Comparison of ENCODE assay signal across 11 cellular contexts in genomic region chr15:51366911-51367310, GRCh38. TPM values are rescaled to one million over a fixed set of nuclear protein-coding genes. Genes with fewer than 3 reads are reported as not detected.
A peak's percentile ranks its signal among the peaks of the same experiment; 100 is the strongest.
DNase-seq lines count a peak whose midpoint lies in the region; ATAC-seq and TF ChIP-seq lines count a peak whose summit lies in the region.
"Had no signal": no experiment of that assay in that cellular context is flagged by ENCODE, and none has a peak within 500 bp of the region (broad histone marks: within the 10 kb centered on the region; RNA-seq: fewer than 3 reads in every experiment).

No MANE protein-coding gene starts in this region.

- H3K36me3 ChIP-seq in right atrium auricular region (no peaks in the 10 kb centered on the region), hepatocyte (replicated peaks; ENCODE audit: insufficient read depth, low read depth) (no peaks in the 10 kb centered on the region), A673 (ENCODE audit: insufficient read depth, low read length, poor library complexity, severe bottlenecking) (no peaks in the 10 kb centered on the region)
- H3K36me3 ChIP-seq: BLaER1 had no signal

- POLR2A ChIA-PET in A673 (lab: Charles Lee; ENCODE audit: low non-redundant PET), result no interaction called here

- WGBS in hepatocyte (ENCODE audit: low lambda C conversion rate, missing lambda C conversion rate), result 76% methylated on average over 3 of the region's 3 CpGs

- CTCF ChIA-PET in A673 (lab: Charles Lee), result no interaction called here

- no peaks in the 10 kb centered on the region for H3K9me3 ChIP-seq in right atrium auricular region
- H3K9me3 ChIP-seq in hepatocyte (ENCODE audit: low read depth), result no peaks in the 10 kb centered on the region
- H3K9me3 ChIP-seq in A673 (ENCODE audit: low read depth, low read length, poor library complexity, severe bottlenecking), result no peaks in the 10 kb centered on the region
- H3K9me3 ChIP-seq: BLaER1 had no signal

- H3K27me3 ChIP-seq in right atrium auricular region (no peaks in the 10 kb centered on the region), hepatocyte (no peaks in the 10 kb centered on the region), A673 (replicated peaks; ENCODE audit: insufficient read depth, low read depth, low read length, poor library complexity) (peaks cover 4% of the 10 kb centered on the region)
- H3K27me3 ChIP-seq: BLaER1 had no signal

- peak; percentile 64 for ATAC-seq in Right ventricle myocardium inferior
- no peak for ATAC-seq in HG02571 (IDR thresholded peaks at IDR 0.05; ENCODE audit: unreplicated experiment)
- ATAC-seq in GM21423 (IDR thresholded peaks at IDR 0.05; ENCODE audit: unreplicated experiment), result no peak
- ATAC-seq: K562 had no signal

- no peaks in the 10 kb centered on the region for H3K9me2 ChIP-seq in hepatocyte (replicated peaks; ENCODE audit: insufficient read depth)

- no peak for TF ChIP-seq CTCF in right atrium auricular region (IDR thresholded peaks at IDR 0.05)
- TF ChIP-seq CTCF in hepatocyte (IDR thresholded peaks at IDR 0.05; ENCODE audit: poor library complexity), result no peak
- TF ChIP-seq CTCF in A673 (conservative IDR thresholded peaks at IDR 0.05; ENCODE audit: low read depth, low read length), result no peak

- no TSS peak for BruUV-seq in A673 (replicated peaks; lab: Mats Ljungman, UMichigan)

- H3K4me1 ChIP-seq in right atrium auricular region (no peaks in the 10 kb centered on the region), hepatocyte (ENCODE audit: insufficient read depth) (peaks cover 38% of the 10 kb centered on the region), A673 (ENCODE audit: insufficient read depth, low read length, poor library complexity, severe bottlenecking) (no peaks in the 10 kb centered on the region)

- no peak overlapping the region for H2AFZ ChIP-seq in hepatocyte

- DNase-seq in Right ventricle myocardium inferior (ENCODE audit: missing footprints) (no peak), right atrium auricular region (ENCODE audit: low spot score) (no peak), astrocyte of the hippocampus (ENCODE audit: low read depth, low spot score) (peak; percentile 40), hepatocyte (ENCODE audit: low spot score) (peak; percentile 47), ecto neural progenitor cell (ENCODE audit: low spot score) (no peak), A673 (ENCODE audit: low spot score) (no peak)
- DNase-seq: head of caudate nucleus had no signal

- intact Hi-C loops in Right ventricle myocardium inferior (cut with DNase I), result no loop called here
- intact Hi-C loops in A673 (cut with micrococcal nuclease; ENCODE audit: unreplicated experiment), result loop anchor here (10.0 kb wide), 1 partner anchor 322 kb away; no protein-coding TSS in a partner anchor

- H3K4me2 ChIP-seq in hepatocyte, result peak overlapping the region; percentile 36
- H3K4me2 ChIP-seq: BLaER1 had no signal

- H3K4me3 ChIP-seq in right atrium auricular region, result no peak overlapping the region
- H3K4me3 ChIP-seq in hepatocyte, result no peak overlapping the region
- H3K4me3 ChIP-seq in A673 (ENCODE audit: low read depth, low read length, poor library complexity, severe bottlenecking), result no peak overlapping the region
- H3K4me3 ChIP-seq: BLaER1, K562 had no signal

- H3K27ac ChIP-seq in right atrium auricular region (peak overlapping the region in 1 of 2 donors; percentile 13), hepatocyte (peak overlapping the region; percentile 91), A673 (ENCODE audit: low read depth, low read length, poor library complexity, severe bottlenecking) (no peak overlapping the region)
- H3K27ac ChIP-seq: BLaER1 had no signal

- no peaks in the 10 kb centered on the region for H4K20me1 ChIP-seq in hepatocyte (ENCODE audit: insufficient read depth, poor library complexity, severe bottlenecking)
- H4K20me1 ChIP-seq: BLaER1 had no signal

- H3K79me2 ChIP-seq in hepatocyte, result no peaks in the 10 kb centered on the region

RNA-seq across cellular contexts. Expression of gene GLDN, which starts 25.5 kb away (rescaled TPM):
- 8.4 TPM for total RNA-seq in Right ventricle myocardium inferior
- 1 to 10 TPM; 1.9 to 9.4 TPM for total RNA-seq in right atrium auricular region
- total RNA-seq in hepatocyte, result 0.92 and 1.8 TPM in 2 replicates
- 0.07 and 0.68 TPM in 2 replicates for polyA plus RNA-seq in hepatocyte
- total RNA-seq in A673 (2021), result not detected in 2 replicates

RNA-seq across cellular contexts. Expression of gene CYP19A1, which starts 28.5 kb away (rescaled TPM):
- total RNA-seq in Right ventricle myocardium inferior (0.65 TPM), right atrium auricular region (1 to 10 TPM in 1 of 2 donors, not detected in 1; 2.4 TPM), hepatocyte (35.4 and 38.1 TPM in 2 replicates), A673 (2021) (0.42 and 0.80 TPM in 2 replicates)
- polyA plus RNA-seq in hepatocyte, result 1.4 and 3.5 TPM in 2 replicates

Comparison
In these comparisons a context has a peak if more than half of its experiments do, and no peak if none do; other contexts are left out.
1. DNase-seq: peak in astrocyte of the hippocampus (single experiment) and hepatocyte (single experiment); none in Right ventricle myocardium inferior (single experiment), right atrium auricular region (single experiment), ecto neural progenitor cell (single experiment) and A673 (single experiment).
2. RNA of gene CYP19A1, which starts 28.5 kb away (total RNA-seq): 35.4 to 38.1 TPM in hepatocyte; 2.4 TPM in right atrium auricular region, 0.42 to 0.80 TPM in A673 and 0.65 TPM in Right ventricle myocardium inferior (single experiment); every median in the first group is over 10 times any median in the second.